Comparison of ENCODE assay signal across 11 cellular contexts in the genomic region with DNA sequence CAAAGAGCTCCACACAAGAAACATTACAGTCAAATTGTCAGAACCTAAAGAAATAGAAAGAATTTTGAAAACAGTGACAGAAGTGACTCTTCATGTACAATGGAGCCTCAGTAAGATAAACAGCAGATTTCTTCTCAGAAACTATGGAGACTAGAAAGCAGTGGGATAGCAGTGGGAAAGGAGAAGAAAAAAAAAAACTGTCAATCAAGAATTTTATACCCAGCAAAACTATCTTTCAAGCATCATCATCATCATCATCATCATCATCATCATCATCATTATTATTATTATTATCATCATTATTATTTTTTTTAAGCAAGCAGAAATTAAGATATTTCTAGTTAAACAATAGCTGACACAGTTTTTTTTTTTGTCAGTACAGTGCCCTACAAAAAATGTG. TPM values are rescaled to one million over a fixed set of nuclear protein-coding genes. Genes with fewer than 3 reads are reported as not detected.
A peak's percentile ranks its signal among the peaks of the same experiment; 100 is the strongest.
DNase-seq lines count a peak whose midpoint lies in the region; ATAC-seq, FAIRE-seq and TF ChIP-seq lines count a peak whose summit lies in the region.
"Had no signal": no experiment of that assay in that cellular context is flagged by ENCODE, and none has a peak within 500 bp of the region (broad histone marks: within the 10 kb centered on the region; RNA-seq: fewer than 3 reads in every experiment).

No MANE protein-coding gene starts in this region.

- peaks cover 54% of the 10 kb centered on the region for H3K9me3 Mint-ChIP-seq in T-helper 2 cell treated with Interferon-gamma antibody and Interleukin-4, amounts not matched to agents 5 μg/mL and 100 μg/mL, for 36 hours

- H3K4me1 Mint-ChIP-seq in T-helper 2 cell treated with Interferon-gamma antibody and Interleukin-4, amounts not matched to agents 5 μg/mL and 100 μg/mL, for 36 hours (ENCODE audit: low read depth): peaks cover 5% of the 10 kb centered on the region

- peaks cover 4% of the 10 kb centered on the region for H3K79me1 ChIP-seq in neuronal stem cell (ENCODE audit: low read depth, low read length)

- H2BK5ac ChIP-seq in neuronal stem cell (ENCODE audit: low read length): no peak overlapping the region

- H4K8ac ChIP-seq in neuronal stem cell (ENCODE audit: low read depth, low read length): no peak overlapping the region

- FAIRE-seq in HepG2 (lab: Jason Lieb, UNC): no peak
- FAIRE-seq in K562 (lab: Jason Lieb, UNC): no peak

- in situ Hi-C loops in HepG2 (cut with HindIII; ENCODE audit: extremely low pct_ligation_motif_present, low pct_unique_long_range_greater_than_20kb) (no loop called here), K562 (cut with MboI) (no loop called here)

- H3K79me2 ChIP-seq in HepG2 (ENCODE audit: insufficient read depth, low read length): peaks cover 62% of the 10 kb centered on the region
- H3K79me2 ChIP-seq in K562 (ENCODE audit: control insufficient read depth, insufficient read depth, low read length): peaks cover 91% of the 10 kb centered on the region

- H3K27ac ChIP-seq in HepG2 (ENCODE audit: extremely low read length, insufficient read depth, low read length) (no peak overlapping the region), right lobe of liver (no peak overlapping the region), K562 (ENCODE audit: extremely low read depth, low read depth, low read length) (no peak overlapping the region), neuronal stem cell (replicated peaks; ENCODE audit: low read length) (no peak overlapping the region)

- H4K20me1 ChIP-seq in HepG2 (ENCODE audit: insufficient read depth, low read length) (peaks cover 9% of the 10 kb centered on the region; the same call in 1 of the 2 replicates), K562 (replicated peaks; ENCODE audit: control insufficient read depth, insufficient read depth, low read length) (no peaks in the 10 kb centered on the region)

- peak; percentile 15 for DNase-seq in HepG2 (ENCODE audit: low spot score)
- DNase-seq in right lobe of liver: no peak
- DNase-seq in NCI-H2227 (lab: John Stamatoyannopoulos, UW; ENCODE audit: unreplicated experiment): peak; percentile 18
- DNase-seq in K562 (ENCODE audit: extremely low read depth in 1 of 4, low spot score in 3 of 4): peak; percentile 24 to 45 (median 44)
- no peak for DNase-seq in neuronal stem cell (ENCODE audit: low spot score)
- no peak for DNase-seq in medulla oblongata (ENCODE audit: extremely low spot score)
- no peak for DNase-seq in T-helper 2 cell treated with Interferon-gamma antibody and Interleukin-4, amounts not matched to agents 5 μg/mL and 100 μg/mL, for 36 hours (ENCODE audit: low spot score)
- no peak for DNase-seq in activated T-cell treated with anti-CD3 and anti-CD28 coated beads for 4 hours
- DNase-seq: Calu3, caudate nucleus had no signal

- no peak overlapping the region for H2BK15ac ChIP-seq in neuronal stem cell (ENCODE audit: low read length)

- TF ChIP-seq RAD21 in HepG2 (CRISPR knock-in tag; IDR thresholded peaks at IDR 0.05): no peak
- TF ChIP-seq RAD21 in K562 (CRISPR knock-in tag; conservative IDR thresholded peaks at IDR 0.05 in 1 of 2, IDR thresholded peaks at IDR 0.05 in 1 of 2): no peak

- H3K9me1 ChIP-seq in K562 (ENCODE audit: control insufficient read depth, insufficient read depth, low read length): no peaks in the 10 kb centered on the region

- H3K27ac Mint-ChIP-seq in T-helper 2 cell treated with Interferon-gamma antibody and Interleukin-4, amounts not matched to agents 5 μg/mL and 100 μg/mL, for 36 hours: no peak overlapping the region
- H3K27ac Mint-ChIP-seq: nephron had no signal

- H3K4me3 ChIP-seq in HepG2 (replicated peaks in 1 of 3; ENCODE audit: insufficient read depth in 1 of 3, low read depth in 2 of 3, low read length in 3 of 3) (no peak overlapping the region), right lobe of liver (no peak overlapping the region), K562 (no peak overlapping the region), neuronal stem cell (ENCODE audit: low read length in 2 of 2) (no peak overlapping the region)

- CTCF ChIA-PET in HepG2 (lab: Yijun Ruan, JAX; ENCODE audit: low intra/inter-chr PET ratio, low total read pairs) (no interaction called here), K562 (lab: Yijun Ruan, JAX; ENCODE audit: low intra/inter-chr PET ratio) (no interaction called here)

- TF ChIP-seq POLR2A in HepG2 (IDR thresholded peaks at IDR 0.05; ENCODE audit: insufficient read depth in 1 of 2, low read depth in 2 of 2, low read length in 2 of 2) (no peak), right lobe of liver (IDR thresholded peaks at IDR 0.05) (no peak), K562 (conservative IDR thresholded peaks at IDR 0.05) (no peak)

- TF ChIP-seq EP300 in HepG2 (IDR thresholded peaks at IDR 0.05; ENCODE audit: low read depth in 2 of 2, low read length in 2 of 2) (no peak), HepG2 (CRISPR knock-in tag; IDR thresholded peaks at IDR 0.05; ENCODE audit: borderline replicate concordance) (no peak), K562 (IDR thresholded peaks at IDR 0.05; ENCODE audit: low read length) (no peak)

- H3K36me3 ChIP-seq in HepG2 (replicated peaks in 1 of 2; ENCODE audit: control insufficient read depth in 1 of 2, insufficient read depth in 2 of 2, low read length in 2 of 2): peaks cover 0 to 5% of the 10 kb centered on the region in 2 experiments; a peak in 1 of 5 replicates
- no peaks in the 10 kb centered on the region for H3K36me3 ChIP-seq in right lobe of liver
- H3K36me3 ChIP-seq in K562 (ENCODE audit: control insufficient read depth, insufficient read depth, low read length): peaks cover 20% of the 10 kb centered on the region; the same call in 2 of the 3 replicates
- H3K36me3 ChIP-seq in neuronal stem cell (replicated peaks in 1 of 2; ENCODE audit: control insufficient read depth in 2 of 2, insufficient read depth in 2 of 2, low read length in 2 of 2): peaks cover 3 to 35% of the 10 kb centered on the region in 2 donors

- H3K4ac ChIP-seq in neuronal stem cell (ENCODE audit: low read length): no peak overlapping the region

- no peak for TF ChIP-seq CTCF in HepG2 (CRISPR knock-in tag; IDR thresholded peaks at IDR 0.05)
- no peak for TF ChIP-seq CTCF in right lobe of liver (IDR thresholded peaks at IDR 0.05)
- TF ChIP-seq CTCF in K562 (IDR thresholded peaks at IDR 0.05 in 2 of 3, conservative IDR thresholded peaks at IDR 0.05 in 1 of 3; ENCODE audit: insufficient read depth in 2 of 3, low read depth in 1 of 3, low read length in 3 of 3): no peak

- no peak overlapping the region for H2BK12ac ChIP-seq in neuronal stem cell (ENCODE audit: low read length)

- H3K4me1 ChIP-seq in HepG2 (ENCODE audit: insufficient read depth, low read length) (peaks cover 26% of the 10 kb centered on the region), right lobe of liver (no peaks in the 10 kb centered on the region), K562 (replicated peaks in 1 of 2; ENCODE audit: control insufficient read depth in 2 of 2, insufficient read depth in 2 of 2, low read length in 2 of 2) (no peaks in the 10 kb centered on the region), neuronal stem cell (ENCODE audit: control insufficient read depth in 2 of 2, insufficient read depth in 1 of 2, low read depth in 1 of 2, low read length in 2 of 2) (no peaks in the 10 kb centered on the region)

- H2BK120ac ChIP-seq in neuronal stem cell (ENCODE audit: low read depth, low read length): no peak overlapping the region

- H3K4me2 ChIP-seq in HepG2 (ENCODE audit: low read depth, low read length) (no peak overlapping the region), K562 (ENCODE audit: insufficient read depth, low read length) (no peak overlapping the region), neuronal stem cell (ENCODE audit: insufficient read depth, low read length, poor library complexity, severe bottlenecking) (no peak overlapping the region)

- no peaks in the 10 kb centered on the region for H3K27me3 Mint-ChIP-seq in T-helper 2 cell treated with Interferon-gamma antibody and Interleukin-4, amounts not matched to agents 5 μg/mL and 100 μg/mL, for 36 hours (ENCODE audit: low read depth)

- intact Hi-C loops in HepG2 (cut with micrococcal nuclease; ENCODE audit: unreplicated experiment) (no loop called here), right lobe of liver (cut with DNase I) (no loop called here), K562 (cut with micrococcal nuclease) (no loop called here)

- H3K9me3 ChIP-seq in HepG2 (ENCODE audit: low read length) (peaks cover 30% of the 10 kb centered on the region), right lobe of liver (peaks cover 0 to 15% (median 4%) of the 10 kb centered on the region in 4 donors), K562 (replicated peaks; ENCODE audit: control insufficient read depth, insufficient read depth, low read depth, low read length) (peaks cover 13% of the 10 kb centered on the region), neuronal stem cell (replicated peaks in 1 of 2; ENCODE audit: control insufficient read depth in 2 of 2, insufficient read depth in 1 of 2, low read depth in 1 of 2, low read length in 2 of 2) (peaks cover 7 to 65% of the 10 kb centered on the region in 2 donors)

- H3K9ac ChIP-seq in HepG2 (ENCODE audit: insufficient read depth, low read depth, low read length) (no peak overlapping the region), K562 (ENCODE audit: insufficient read depth in 1 of 2, low read depth in 2 of 2, low read length in 2 of 2) (no peak overlapping the region), neuronal stem cell (ENCODE audit: low read depth, low read length, poor library complexity) (no peak overlapping the region)

- H2AK5ac ChIP-seq in neuronal stem cell (ENCODE audit: low read depth, low read length): no peak overlapping the region

- no peak overlapping the region for H3K14ac ChIP-seq in neuronal stem cell (ENCODE audit: low read length)

- BruUV-seq in HepG2 (replicated peaks; lab: Mats Ljungman, UMichigan) (no TSS peak), K562 (replicated peaks; lab: Mats Ljungman, UMichigan) (no TSS peak)

- no peak overlapping the region for H4K91ac ChIP-seq in neuronal stem cell (ENCODE audit: low read depth, low read length, poor library complexity)

- H3K18ac ChIP-seq in neuronal stem cell (ENCODE audit: low read length): no peak overlapping the region

- POLR2A ChIA-PET in HepG2 (lab: Yijun Ruan, JAX): no interaction called here
- POLR2A ChIA-PET in K562 (lab: Yijun Ruan, JAX): no interaction called here

- no peak overlapping the region for H3K4me3 Mint-ChIP-seq in T-helper 2 cell treated with Interferon-gamma antibody and Interleukin-4, amounts not matched to agents 5 μg/mL and 100 μg/mL, for 36 hours
- H3K4me3 Mint-ChIP-seq: nephron had no signal

- H2AFZ ChIP-seq in HepG2 (ENCODE audit: low read length) (no peak overlapping the region), K562 (ENCODE audit: low read depth, low read length) (no peak overlapping the region), neuronal stem cell (ENCODE audit: low read length) (no peak overlapping the region)

- no peak for ATAC-seq in HepG2
- ATAC-seq in right lobe of liver: no peak
- ATAC-seq in K562: no peak

- H3K27me3 ChIP-seq in HepG2 (ENCODE audit: control insufficient read depth in 1 of 2, insufficient read depth in 2 of 2, low read length in 2 of 2): no peaks in the 10 kb centered on the region
- no peaks in the 10 kb centered on the region for H3K27me3 ChIP-seq in right lobe of liver
- no peaks in the 10 kb centered on the region for H3K27me3 ChIP-seq in K562 (ENCODE audit: control insufficient read depth in 2 of 2, insufficient read depth in 2 of 2, low read length in 2 of 2)
- no peaks in the 10 kb centered on the region for H3K27me3 ChIP-seq in neuronal stem cell (ENCODE audit: control insufficient read depth in 3 of 3, insufficient read depth in 3 of 3, low read depth in 1 of 3, low read length in 3 of 3)

- no peak overlapping the region for H3K23ac ChIP-seq in neuronal stem cell (ENCODE audit: low read depth, low read length, poor library complexity)

- peaks cover 53% of the 10 kb centered on the region for H3K36me3 Mint-ChIP-seq in T-helper 2 cell treated with Interferon-gamma antibody and Interleukin-4, amounts not matched to agents 5 μg/mL and 100 μg/mL, for 36 hours (ENCODE audit: low read depth)

RNA-seq across cellular contexts. Expression of a gene that starts 24.2 kb away (rescaled TPM):
- total RNA-seq in HepG2 (2016; rRNA removed; fragmentation: Illumina TruSeq; extraction: Trizol): 28.6 and 36.9 TPM in 2 replicates
- 4.7 and 5.9 TPM in 2 replicates for total RNA-seq in HepG2 (2016; cell fraction: cytosol; rRNA removed; fragmentation: Illumina TruSeq; extraction: Trizol; ENCODE audit: low read depth)
- 29.1 and 30.1 TPM in 2 replicates for total RNA-seq in HepG2 (2016; cell fraction: insoluble cytoplasmic fraction; rRNA removed; fragmentation: Illumina TruSeq; extraction: Trizol)
- 7.6 and 11.5 TPM in 2 replicates for total RNA-seq in HepG2 (2016; cell fraction: membrane; rRNA removed; fragmentation: Illumina TruSeq; extraction: Trizol)
- 56.5 and 62.3 TPM in 2 replicates for total RNA-seq in HepG2 (2016; cell fraction: nucleus; rRNA removed; fragmentation: Illumina TruSeq; extraction: Trizol)
- polyA plus RNA-seq in HepG2 (2011; rRNA removed): 18.5 and 23.0 TPM in 2 replicates
- 9.8 and 12.5 TPM in 2 replicates for polyA plus RNA-seq in HepG2 (2011; cell fraction: cytosol; rRNA removed)
- polyA plus RNA-seq in HepG2 (2011; cell fraction: nucleus; rRNA removed): 27.0 and 34.5 TPM in 2 replicates
- 11.6 and 15.1 TPM in 2 replicates for polyA plus RNA-seq in HepG2 (2012)
- 1.2 TPM in 2 replicates for polyA plus RNA-seq in HepG2 (2016; cell fraction: cytosol; fragmentation: Illumina TruSeq; extraction: Trizol; ENCODE audit: low read depth)
- 26.8 and 28.6 TPM in 2 replicates for polyA plus RNA-seq in HepG2 (2016; cell fraction: insoluble cytoplasmic fraction; fragmentation: Illumina TruSeq; extraction: Trizol; ENCODE audit: low read depth)
- 2.4 and 3.3 TPM in 2 replicates for polyA plus RNA-seq in HepG2 (2016; cell fraction: membrane; fragmentation: Illumina TruSeq; extraction: Trizol; ENCODE audit: low read depth)
- 36.6 and 37.9 TPM in 2 replicates for polyA plus RNA-seq in HepG2 (2016; cell fraction: nucleus; fragmentation: Illumina TruSeq; extraction: Trizol; ENCODE audit: insufficient read depth, low read depth)
- 42.9 and 55.3 TPM in 2 replicates for polyA minus RNA-seq in HepG2 (2011; rRNA and poly(A)+ RNA removed; ENCODE audit: low replicate concordance)
- 22.1 and 22.3 TPM in 2 replicates for polyA minus RNA-seq in HepG2 (2011; cell fraction: cytosol; rRNA and poly(A)+ RNA removed)
- 155 and 161 TPM in 2 replicates for polyA minus RNA-seq in HepG2 (2011; cell fraction: nucleus; rRNA and poly(A)+ RNA removed)
- 10 to 100 TPM; 12.6 to 24.6 (median 14.6) TPM for total RNA-seq in right lobe of liver
- 77.5 and 254 TPM in 2 replicates for total RNA-seq in K562 (2011; cell fraction: chromatin; rRNA removed; ENCODE audit: low replicate concordance)
- 38.5 and 51.8 TPM in 2 replicates for total RNA-seq in K562 (2011; cell fraction: nucleolus; rRNA removed)
- 83.7 and 95.0 TPM in 2 replicates for total RNA-seq in K562 (2011; cell fraction: nucleoplasm; rRNA removed)
- 57.3 and 63.8 TPM in 2 replicates for total RNA-seq in K562 (2014; rRNA removed)
- total RNA-seq in K562 (2014; rRNA removed; fragmentation: Illumina TruSeq; extraction: Trizol): 89.0 and 102 TPM in 2 replicates
- 93.6 and 110 TPM in 2 replicates for total RNA-seq in K562 (2015; rRNA removed; fragmentation: Illumina TruSeq; extraction: Trizol)
- 73.6 and 82.0 TPM in 2 replicates for total RNA-seq in K562 (2021)
- 94.4 and 104 TPM in 2 replicates for polyA plus RNA-seq in K562 (2011; rRNA removed)
- 23.4 and 61.8 TPM in 2 replicates for polyA plus RNA-seq in K562 (2011; cell fraction: cytosol; rRNA removed)
- polyA plus RNA-seq in K562 (2011; cell fraction: nucleus; rRNA removed): 102 and 139 TPM in 2 replicates
- polyA plus RNA-seq in K562 (2012): 34.8 and 35.9 TPM in 2 replicates
- polyA plus RNA-seq in K562 (2014; fragmentation: Illumina TruSeq; extraction: Trizol): 58.0 and 68.5 TPM in 2 replicates
- 10 to 100 TPM; 22.6 to 24.6 TPM for polyA plus RNA-seq in K562 (2014; fragmentation: Nextera tagmentation; extraction: Ambion mirVana)
- 47.2 and 53.6 TPM in 2 replicates for polyA plus RNA-seq in K562 (2014; rRNA removed)
- 211 and 286 TPM in 2 replicates for polyA minus RNA-seq in K562 (2011; rRNA and poly(A)+ RNA removed)
- polyA minus RNA-seq in K562 (2011; cell fraction: cytosol; rRNA and poly(A)+ RNA removed): 54.7 and 83.7 TPM in 2 replicates
- 128 and 283 TPM in 2 replicates for polyA minus RNA-seq in K562 (2011; cell fraction: nucleus; rRNA and poly(A)+ RNA removed)
- 80.0 TPM for polyA plus RNA-seq in neuronal stem cell (2013, experiment 1 of 2)
- polyA plus RNA-seq in neuronal stem cell (2013, experiment 2 of 2): 83.8 TPM

RNA-seq across cellular contexts. Expression of a gene that starts 24.9 kb away (rescaled TPM):
- total RNA-seq in HepG2 (2016; rRNA removed; fragmentation: Illumina TruSeq; extraction: Trizol) (9.5 and 10.1 TPM in 2 replicates), right lobe of liver (10 to 100 TPM; 13.4 to 20.6 (median 15.6) TPM), K562 (2014; rRNA removed) (17.9 and 22.7 TPM in 2 replicates), K562 (2014; rRNA removed; fragmentation: Illumina TruSeq; extraction: Trizol) (24.5 and 25.4 TPM in 2 replicates), K562 (2015; rRNA removed; fragmentation: Illumina TruSeq; extraction: Trizol) (26.6 and 32.6 TPM in 2 replicates), K562 (2021) (23.8 and 26.1 TPM in 2 replicates)
- 22.4 and 23.3 TPM in 2 replicates for total RNA-seq in HepG2 (2016; cell fraction: cytosol; rRNA removed; fragmentation: Illumina TruSeq; extraction: Trizol; ENCODE audit: low read depth)
- 9.6 and 10.2 TPM in 2 replicates for total RNA-seq in HepG2 (2016; cell fraction: insoluble cytoplasmic fraction; rRNA removed; fragmentation: Illumina TruSeq; extraction: Trizol)
- 9.4 and 13.3 TPM in 2 replicates for total RNA-seq in HepG2 (2016; cell fraction: membrane; rRNA removed; fragmentation: Illumina TruSeq; extraction: Trizol)
- 14.5 and 14.9 TPM in 2 replicates for total RNA-seq in HepG2 (2016; cell fraction: nucleus; rRNA removed; fragmentation: Illumina TruSeq; extraction: Trizol)
- polyA plus RNA-seq in HepG2 (2011; rRNA removed) (11.4 and 13.4 TPM in 2 replicates), K562 (2011; rRNA removed) (36.7 and 38.7 TPM in 2 replicates), K562 (2014; fragmentation: Illumina TruSeq; extraction: Trizol) (17.5 and 25.0 TPM in 2 replicates), K562 (2014; fragmentation: Nextera tagmentation; extraction: Ambion mirVana) (10 to 100 TPM; 21.6 to 29.6 TPM), K562 (2014; rRNA removed) (17.4 and 28.8 TPM in 2 replicates)
- polyA plus RNA-seq in HepG2 (2011; cell fraction: cytosol; rRNA removed): 5.1 and 5.9 TPM in 2 replicates
- 10.1 and 12.4 TPM in 2 replicates for polyA plus RNA-seq in HepG2 (2011; cell fraction: nucleus; rRNA removed)
- polyA plus RNA-seq in HepG2 (2012): 9.1 and 9.7 TPM in 2 replicates
- 1.4 and 2.3 TPM in 2 replicates for polyA plus RNA-seq in HepG2 (2016; cell fraction: cytosol; fragmentation: Illumina TruSeq; extraction: Trizol; ENCODE audit: low read depth)
- 9.1 and 12.0 TPM in 2 replicates for polyA plus RNA-seq in HepG2 (2016; cell fraction: insoluble cytoplasmic fraction; fragmentation: Illumina TruSeq; extraction: Trizol; ENCODE audit: low read depth)
- polyA plus RNA-seq in HepG2 (2016; cell fraction: membrane; fragmentation: Illumina TruSeq; extraction: Trizol; ENCODE audit: low read depth): 1.9 and 2.2 TPM in 2 replicates
- polyA plus RNA-seq in HepG2 (2016; cell fraction: nucleus; fragmentation: Illumina TruSeq; extraction: Trizol; ENCODE audit: insufficient read depth, low read depth): 10.0 and 12.7 TPM in 2 replicates
- 4.4 and 8.7 TPM in 2 replicates for polyA minus RNA-seq in HepG2 (2011; rRNA and poly(A)+ RNA removed; ENCODE audit: low replicate concordance)
- polyA minus RNA-seq in HepG2 (2011; cell fraction: cytosol; rRNA and poly(A)+ RNA removed): 5.3 and 6.1 TPM in 2 replicates
- polyA minus RNA-seq in HepG2 (2011; cell fraction: nucleus; rRNA and poly(A)+ RNA removed): 22.0 and 40.3 TPM in 2 replicates
- 59.4 and 127 TPM in 2 replicates for total RNA-seq in K562 (2011; cell fraction: chromatin; rRNA removed; ENCODE audit: low replicate concordance)
- total RNA-seq in K562 (2011; cell fraction: nucleolus; rRNA removed): 15.7 and 21.7 TPM in 2 replicates
- 42.4 and 44.1 TPM in 2 replicates for total RNA-seq in K562 (2011; cell fraction: nucleoplasm; rRNA removed)
- 17.0 and 20.6 TPM in 2 replicates for polyA plus RNA-seq in K562 (2011; cell fraction: cytosol; rRNA removed)
- polyA plus RNA-seq in K562 (2011; cell fraction: nucleus; rRNA removed): 24.8 and 39.9 TPM in 2 replicates
- 17.8 and 30.1 TPM in 2 replicates for polyA plus RNA-seq in K562 (2012)
- 56.5 and 97.6 TPM in 2 replicates for polyA minus RNA-seq in K562 (2011; rRNA and poly(A)+ RNA removed)
- 11.2 and 20.3 TPM in 2 replicates for polyA minus RNA-seq in K562 (2011; cell fraction: cytosol; rRNA and poly(A)+ RNA removed)
- polyA minus RNA-seq in K562 (2011; cell fraction: nucleus; rRNA and poly(A)+ RNA removed): 25.3 and 52.1 TPM in 2 replicates
- polyA plus RNA-seq in neuronal stem cell (2013, experiment 1 of 2): 16.0 TPM
- polyA plus RNA-seq in neuronal stem cell (2013, experiment 2 of 2): 15.2 TPM

Comparison
In these comparisons a context has a peak if more than half of its experiments do, and no peak if none do; other contexts are left out.
1. DNase-seq: peak in HepG2 (single experiment), NCI-H2227 (single experiment) and K562 (4 of 4); none in right lobe of liver (0 of 3), neuronal stem cell (single experiment), medulla oblongata (single experiment), T-helper 2 cell treated with Interferon-gamma antibody and Interleukin-4, amounts not matched to agents 5 μg/mL and 100 μg/mL, for 36 hours (single experiment) and activated T-cell treated with anti-CD3 and anti-CD28 coated beads for 4 hours (single experiment).